Comparison of ENCODE assay signal across 1 cellular context in the genomic region with DNA sequence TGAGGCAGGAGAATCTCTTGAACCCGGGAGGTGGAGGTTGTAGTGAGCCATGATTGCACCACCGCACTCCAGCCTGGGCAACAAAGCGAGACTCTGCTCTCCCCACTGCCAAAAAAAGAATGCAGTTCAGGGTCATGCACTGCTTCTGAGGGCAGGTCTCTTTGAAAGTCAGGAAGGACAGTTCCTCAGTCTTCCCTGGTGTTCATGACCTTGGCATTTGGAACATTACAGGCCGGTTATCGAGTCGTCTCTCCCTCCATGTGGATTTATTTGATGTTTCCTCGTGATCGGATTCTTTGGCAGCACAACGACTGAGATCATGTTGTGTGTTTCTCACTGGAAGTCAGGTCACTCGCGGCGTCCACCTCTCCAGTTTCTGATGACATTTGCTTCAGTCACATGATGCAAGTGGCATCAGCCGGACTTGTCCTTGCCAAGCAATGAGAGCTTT.
TF ChIP-seq lines count a peak whose summit lies in the region.

No MANE protein-coding gene starts in this region.

TF ChIP-seq in HepG2, 621 proteins besides CTCF, POLR2A, EP300 and RAD21 (continued from another document and continues in another):
- TF ChIP-seq AKNA (CRISPR knock-in tag; IDR thresholded peaks at IDR 0.05; ENCODE audit: borderline replicate concordance) (no peak), PRDM10 (CRISPR knock-in tag; IDR thresholded peaks at IDR 0.05; ENCODE audit: low read depth) (0 out of 2 replicates have a peak, but pooled peaks have one; percentile 7), GABPB1 (CRISPR knock-in tag; IDR thresholded peaks at IDR 0.05) (0 out of 2 replicates have a peak, but pooled peaks have one; percentile 15), ESRRA (CRISPR knock-in tag; IDR thresholded peaks at IDR 0.05; ENCODE audit: low read depth) (peak; percentile 87), ZMYM3 (CRISPR knock-in tag; IDR thresholded peaks at IDR 0.05) (peak; percentile 86), MEIS2 (CRISPR knock-in tag; IDR thresholded peaks at IDR 0.05) (peak; percentile 46; the same call in 1 of the 2 replicates), ARNT2 (CRISPR knock-in tag; IDR thresholded peaks at IDR 0.05; ENCODE audit: low read depth) (no peak), FOXO1 (CRISPR knock-in tag; IDR thresholded peaks at IDR 0.05) (no peak; the same call in 1 of the 2 replicates), THYN1 (CRISPR knock-in tag; IDR thresholded peaks at IDR 0.05; ENCODE audit: borderline replicate concordance, low read depth) (no peak), HOXA7 (CRISPR knock-in tag; IDR thresholded peaks at IDR 0.05) (no peak), NONO (IDR thresholded peaks at IDR 0.05) (no peak), NONO (CRISPR knock-in tag; conservative IDR thresholded peaks at IDR 0.05) (0 out of 2 replicates have a peak, but pooled peaks have one; percentile 10), SKIL (CRISPR knock-in tag; IDR thresholded peaks at IDR 0.05; ENCODE audit: borderline replicate concordance) (peak; percentile 94), ZNF7 (CRISPR knock-in tag; IDR thresholded peaks at IDR 0.05) (no peak)
- TF ChIP-seq, protein P1, sequence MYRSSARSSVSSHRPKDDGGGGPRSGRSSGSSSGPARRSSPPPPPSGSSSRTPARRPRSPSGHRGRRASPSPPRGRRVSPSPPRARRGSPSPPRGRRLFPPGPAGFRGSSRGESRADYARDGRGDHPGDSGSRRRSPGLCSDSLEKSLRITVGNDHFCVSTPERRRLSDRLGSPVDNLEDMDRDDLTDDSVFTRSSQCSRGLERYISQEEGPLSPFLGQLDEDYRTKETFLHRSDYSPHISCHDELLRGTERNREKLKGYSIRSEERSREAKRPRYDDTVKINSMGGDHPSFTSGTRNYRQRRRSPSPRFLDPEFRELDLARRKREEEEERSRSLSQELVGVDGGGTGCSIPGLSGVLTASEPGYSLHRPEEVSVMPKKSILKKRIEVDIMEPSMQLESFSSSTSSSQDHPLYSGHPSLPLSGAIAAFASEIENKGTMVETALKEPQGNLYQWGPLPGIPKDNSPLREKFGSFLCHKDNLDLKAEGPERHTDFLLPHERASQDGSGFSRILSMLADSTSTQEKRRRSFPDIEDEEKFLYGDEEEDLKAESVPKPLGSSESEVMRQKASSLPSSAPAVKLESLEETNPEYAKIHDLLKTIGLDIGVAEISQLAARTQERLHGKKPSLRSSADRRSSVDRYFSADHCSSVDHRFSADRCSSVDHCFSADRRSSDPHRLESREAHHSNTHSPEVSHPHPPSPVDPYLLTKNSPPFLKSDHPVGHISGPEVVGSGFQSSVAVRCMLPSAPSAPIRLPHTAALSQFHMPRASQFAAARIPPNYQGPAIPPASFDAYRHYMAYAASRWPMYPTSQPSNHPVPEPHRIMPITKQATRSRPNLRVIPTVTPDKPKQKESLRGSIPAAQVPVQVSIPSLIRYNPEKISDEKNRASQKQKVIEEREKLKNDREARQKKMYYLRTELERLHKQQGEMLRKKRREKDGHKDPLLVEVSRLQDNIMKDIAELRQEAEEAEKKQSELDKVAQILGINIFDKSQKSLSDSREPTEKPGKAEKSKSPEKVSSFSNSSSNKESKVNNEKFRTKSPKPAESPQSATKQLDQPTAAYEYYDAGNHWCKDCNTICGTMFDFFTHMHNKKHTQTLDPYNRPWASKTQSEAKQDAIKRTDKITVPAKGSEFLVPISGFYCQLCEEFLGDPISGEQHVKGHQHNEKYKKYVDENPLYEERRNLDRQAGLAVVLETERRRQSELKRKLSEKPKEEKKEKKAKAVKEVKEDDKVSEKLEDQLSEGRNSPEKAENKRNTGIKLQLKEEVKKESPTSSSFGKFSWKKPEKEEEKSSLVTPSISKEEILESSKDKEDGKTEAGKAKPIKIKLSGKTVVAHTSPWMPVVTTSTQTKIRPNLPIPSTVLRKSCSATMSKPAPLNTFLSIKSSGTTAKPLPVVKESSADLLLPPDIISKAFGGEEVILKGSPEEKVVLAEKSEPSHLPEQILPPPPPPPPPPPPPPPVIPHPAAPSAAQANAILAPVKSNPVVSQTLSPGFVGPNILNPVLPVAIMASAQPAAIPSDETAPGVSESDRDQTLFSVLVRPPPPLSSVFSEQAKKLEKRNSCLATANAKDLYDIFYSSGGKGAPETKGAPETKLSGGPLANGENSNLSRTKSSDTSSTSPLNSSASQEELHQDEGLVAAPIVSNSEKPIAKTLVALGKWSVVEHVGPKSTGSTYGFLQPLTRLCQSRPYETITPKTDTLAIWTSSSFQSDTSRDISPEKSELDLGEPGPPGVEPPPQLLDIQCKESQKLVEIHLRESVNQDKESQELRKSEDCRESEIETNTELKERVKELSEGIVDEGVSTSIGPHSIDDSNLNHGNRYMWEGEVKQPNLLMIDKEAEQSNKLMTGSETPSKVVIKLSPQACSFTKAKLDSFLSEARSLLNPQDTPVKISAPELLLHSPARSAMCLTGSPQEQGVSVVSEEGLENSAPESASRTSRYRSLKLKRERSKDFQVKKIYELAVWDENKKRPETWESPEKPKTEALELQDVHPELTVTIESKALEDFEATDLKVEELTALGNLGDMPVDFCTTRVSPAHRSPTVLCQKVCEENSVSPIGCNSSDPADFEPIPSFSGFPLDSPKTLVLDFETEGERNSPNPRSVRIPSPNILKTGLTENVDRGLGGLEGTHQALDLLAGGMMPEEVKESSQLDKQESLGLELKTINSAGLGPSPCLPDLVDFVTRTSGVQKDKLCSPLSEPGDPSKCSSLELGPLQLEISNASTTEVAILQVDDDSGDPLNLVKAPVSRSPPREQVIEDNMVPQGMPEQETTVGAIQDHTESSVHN (CRISPR knock-in tag; IDR thresholded peaks at IDR 0.05) = no peak
- TF ChIP-seq, protein P2, sequence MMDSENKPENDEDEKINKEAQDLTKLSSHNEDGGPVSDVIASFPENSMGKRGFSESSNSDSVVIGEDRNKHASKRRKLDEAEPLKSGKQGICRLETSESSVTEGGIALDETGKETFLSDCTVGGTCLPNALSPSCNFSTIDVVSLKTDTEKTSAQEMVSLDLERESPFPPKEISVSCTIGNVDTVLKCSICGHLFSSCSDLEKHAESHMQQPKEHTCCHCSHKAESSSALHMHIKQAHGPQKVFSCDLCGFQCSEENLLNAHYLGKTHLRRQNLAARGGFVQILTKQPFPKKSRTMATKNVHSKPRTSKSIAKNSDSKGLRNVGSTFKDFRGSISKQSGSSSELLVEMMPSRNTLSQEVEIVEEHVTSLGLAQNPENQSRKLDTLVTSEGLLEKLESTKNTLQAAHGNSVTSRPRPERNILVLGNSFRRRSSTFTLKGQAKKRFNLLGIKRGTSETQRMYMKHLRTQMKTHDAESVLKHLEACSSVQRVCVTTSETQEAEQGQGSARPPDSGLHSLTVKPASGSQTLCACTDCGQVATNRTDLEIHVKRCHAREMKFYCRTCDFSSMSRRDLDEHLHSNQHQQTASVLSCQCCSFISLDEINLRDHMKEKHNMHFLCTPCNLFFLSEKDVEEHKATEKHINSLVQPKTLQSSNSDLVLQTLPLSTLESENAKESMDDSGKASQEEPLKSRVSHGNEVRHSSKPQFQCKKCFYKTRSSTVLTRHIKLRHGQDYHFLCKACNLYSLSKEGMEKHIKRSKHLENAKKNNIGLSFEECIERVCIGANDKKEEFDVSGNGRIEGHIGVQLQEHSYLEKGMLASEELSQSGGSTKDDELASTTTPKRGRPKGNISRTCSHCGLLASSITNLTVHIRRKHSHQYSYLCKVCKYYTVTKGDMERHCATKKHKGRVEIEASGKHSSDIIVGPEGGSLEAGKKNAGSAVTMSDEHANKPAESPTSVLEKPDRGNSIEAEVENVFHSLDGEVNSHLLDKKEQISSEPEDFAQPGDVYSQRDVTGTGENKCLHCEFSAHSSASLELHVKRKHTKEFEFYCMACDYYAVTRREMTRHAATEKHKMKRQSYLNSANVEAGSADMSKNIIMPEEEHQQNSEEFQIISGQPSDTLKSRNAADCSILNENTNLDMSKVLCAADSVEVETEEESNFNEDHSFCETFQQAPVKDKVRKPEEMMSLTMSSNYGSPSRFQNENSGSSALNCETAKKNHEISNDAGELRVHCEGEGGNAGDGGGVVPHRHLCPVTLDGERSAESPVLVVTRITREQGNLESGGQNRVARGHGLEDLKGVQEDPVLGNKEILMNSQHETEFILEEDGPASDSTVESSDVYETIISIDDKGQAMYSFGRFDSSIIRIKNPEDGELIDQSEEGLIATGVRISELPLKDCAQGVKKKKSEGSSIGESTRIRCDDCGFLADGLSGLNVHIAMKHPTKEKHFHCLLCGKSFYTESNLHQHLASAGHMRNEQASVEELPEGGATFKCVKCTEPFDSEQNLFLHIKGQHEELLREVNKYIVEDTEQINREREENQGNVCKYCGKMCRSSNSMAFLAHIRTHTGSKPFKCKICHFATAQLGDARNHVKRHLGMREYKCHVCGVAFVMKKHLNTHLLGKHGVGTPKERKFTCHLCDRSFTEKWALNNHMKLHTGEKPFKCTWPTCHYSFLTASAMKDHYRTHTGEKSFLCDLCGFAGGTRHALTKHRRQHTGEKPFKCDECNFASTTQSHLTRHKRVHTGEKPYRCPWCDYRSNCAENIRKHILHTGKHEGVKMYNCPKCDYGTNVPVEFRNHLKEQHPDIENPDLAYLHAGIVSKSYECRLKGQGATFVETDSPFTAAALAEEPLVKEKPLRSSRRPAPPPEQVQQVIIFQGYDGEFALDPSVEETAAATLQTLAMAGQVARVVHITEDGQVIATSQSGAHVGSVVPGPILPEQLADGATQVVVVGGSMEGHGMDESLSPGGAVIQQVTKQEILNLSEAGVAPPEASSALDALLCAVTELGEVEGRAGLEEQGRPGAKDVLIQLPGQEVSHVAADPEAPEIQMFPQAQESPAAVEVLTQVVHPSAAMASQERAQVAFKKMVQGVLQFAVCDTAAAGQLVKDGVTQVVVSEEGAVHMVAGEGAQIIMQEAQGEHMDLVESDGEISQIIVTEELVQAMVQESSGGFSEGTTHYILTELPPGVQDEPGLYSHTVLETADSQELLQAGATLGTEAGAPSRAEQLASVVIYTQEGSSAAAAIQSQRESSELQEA (CRISPR knock-in tag; IDR thresholded peaks at IDR 0.05; ENCODE audit: not compliant biosample characterization) = no peak
- TF ChIP-seq, protein P3, sequence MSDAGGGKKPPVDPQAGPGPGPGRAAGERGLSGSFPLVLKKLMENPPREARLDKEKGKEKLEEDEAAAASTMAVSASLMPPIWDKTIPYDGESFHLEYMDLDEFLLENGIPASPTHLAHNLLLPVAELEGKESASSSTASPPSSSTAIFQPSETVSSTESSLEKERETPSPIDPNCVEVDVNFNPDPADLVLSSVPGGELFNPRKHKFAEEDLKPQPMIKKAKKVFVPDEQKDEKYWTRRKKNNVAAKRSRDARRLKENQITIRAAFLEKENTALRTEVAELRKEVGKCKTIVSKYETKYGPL (CRISPR knock-in tag; IDR thresholded peaks at IDR 0.05) = no peak
